ENCODE assay signal across 20 cellular contexts in the genomic region with DNA sequence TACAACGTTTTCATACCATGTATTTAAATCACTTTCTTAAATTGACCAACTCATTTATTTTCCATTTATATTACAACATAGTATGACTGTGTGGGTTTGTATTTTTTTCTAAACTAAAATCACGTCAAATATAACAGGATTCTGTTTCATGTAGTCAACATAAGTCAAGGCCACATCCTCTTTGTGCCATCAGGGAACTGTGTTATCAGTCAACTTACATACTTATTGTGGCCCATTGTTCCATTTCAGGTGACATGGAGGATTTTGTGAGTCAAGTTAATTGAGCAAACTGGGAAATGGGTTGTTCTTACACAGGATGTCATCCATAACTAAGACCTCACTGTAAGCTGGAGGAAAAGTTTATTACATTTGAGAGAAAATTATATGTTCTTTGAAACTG. TPM values are rescaled to one million over a fixed set of nuclear protein-coding genes. Genes with fewer than 3 reads are reported as not detected.
DNase-seq lines count a peak whose midpoint lies in the region; ATAC-seq, FAIRE-seq and TF ChIP-seq lines count a peak whose summit lies in the region.
"Had no signal": no experiment of that assay in that cellular context is flagged by ENCODE, and none has a peak within 500 bp of the region (broad histone marks: within the 10 kb centered on the region; RNA-seq: fewer than 3 reads in every experiment).

No MANE protein-coding gene starts in this region.

- H3K36me3 Mint-ChIP-seq in activated CD8-positive, alpha-beta T cell treated with anti-CD3 and anti-CD28 coated beads for 36 hours (ENCODE audit: low read depth), result peaks cover 17% of the 10 kb centered on the region
- peaks cover 22% of the 10 kb centered on the region for H3K36me3 Mint-ChIP-seq in activated CD8-positive, alpha-beta T cell treated with anti-CD3 and anti-CD28 coated beads, Interleukin-2, amount 10 ng/mL, durations not matched to agents 7 days and 5 days (ENCODE audit: low read depth)
- H3K36me3 Mint-ChIP-seq in activated T-helper 17 cell treated with anti-CD3 and anti-CD28 coated beads, Interleukin-2, amount 50 U/mL, for 72 hours (ENCODE audit: low read depth), result peaks cover 41% of the 10 kb centered on the region

- POLR2A ChIA-PET in activated CD8-positive, alpha-beta T cell treated with anti-CD3 and anti-CD28 coated beads for 36 hours (lab: Charles Lee), result no interaction called here
- POLR2A ChIA-PET in activated CD8-positive, alpha-beta T cell treated with anti-CD3 and anti-CD28 coated beads, Interleukin-2, amount 10 ng/mL, durations not matched to agents 7 days and 5 days (lab: Charles Lee), result no interaction called here

- H3K4me1 Mint-ChIP-seq in activated CD8-positive, alpha-beta T cell treated with anti-CD3 and anti-CD28 coated beads for 36 hours (ENCODE audit: low read depth), result peaks cover 23% of the 10 kb centered on the region
- peaks cover 3% of the 10 kb centered on the region for H3K4me1 Mint-ChIP-seq in activated CD8-positive, alpha-beta T cell treated with anti-CD3 and anti-CD28 coated beads, Interleukin-2, amount 10 ng/mL, durations not matched to agents 7 days and 5 days (ENCODE audit: low read depth)
- H3K4me1 Mint-ChIP-seq in activated T-helper 17 cell treated with anti-CD3 and anti-CD28 coated beads, Interleukin-2, amount 50 U/mL, for 72 hours, result peaks cover 5% of the 10 kb centered on the region

- no peak for DNase-seq in activated CD8-positive, alpha-beta T cell treated with anti-CD3 and anti-CD28 coated beads for 36 hours
- no peak for DNase-seq in activated CD8-positive, alpha-beta T cell treated with anti-CD3 and anti-CD28 coated beads, Interleukin-2, amount 10 ng/mL, durations not matched to agents 7 days and 5 days
- DNase-seq in GM18507 (ENCODE audit: extremely low spot score, insufficient read length, low read depth), result no peak
- DNase-seq in stimulated activated naive CD8-positive, alpha-beta T cell treated with anti-CD3 and anti-CD28 coated beads, Interleukin-15, Interleukin-2, amounts not matched to agents 100 U/mL and 50 U/mL, for 24 hours, result no peak
- DNase-seq in NK-92 treated with Interleukin-12 subunit alpha and Interleukin-12 subunit beta, amount 100 ng/mL, for 24 hours (lab: John Stamatoyannopoulos, UW), result no peak
- DNase-seq: CD4-positive, alpha-beta memory T cell; DMS53; IMR-90; Karpas-422; NCI-H1417 treated with DMSO at 0.1 percent for 48 hours; NCI-H187 treated with DMSO at 0.1 percent for 48 hours; NCI-H2227 treated with DMSO at 0.1 percent for 48 hours; NCI-H526; Peyer's patch had no signal

- intact Hi-C loops in activated CD8-positive, alpha-beta T cell treated with anti-CD3 and anti-CD28 coated beads for 36 hours (cut with micrococcal nuclease), result no loop called here

- CTCF ChIA-PET in activated CD8-positive, alpha-beta T cell treated with anti-CD3 and anti-CD28 coated beads for 36 hours (lab: Charles Lee), result no interaction called here
- CTCF ChIA-PET in activated CD8-positive, alpha-beta T cell treated with anti-CD3 and anti-CD28 coated beads, Interleukin-2, amount 10 ng/mL, durations not matched to agents 7 days and 5 days (lab: Charles Lee), result no interaction called here

- no peak for TF ChIP-seq CTCF in activated CD8-positive, alpha-beta T cell treated with anti-CD3 and anti-CD28 coated beads for 36 hours (IDR thresholded peaks at IDR 0.05)

- no peak overlapping the region for H3K4me3 Mint-ChIP-seq in activated CD8-positive, alpha-beta T cell treated with anti-CD3 and anti-CD28 coated beads for 36 hours
- H3K4me3 Mint-ChIP-seq in activated CD8-positive, alpha-beta T cell treated with anti-CD3 and anti-CD28 coated beads, Interleukin-2, amount 10 ng/mL, durations not matched to agents 7 days and 5 days, result no peak overlapping the region
- no peak overlapping the region for H3K4me3 Mint-ChIP-seq in activated T-helper 17 cell treated with anti-CD3 and anti-CD28 coated beads, Interleukin-2, amount 50 U/mL, for 72 hours
- H3K4me3 Mint-ChIP-seq: CD4-positive, alpha-beta memory T cell had no signal

- H3K27me3 Mint-ChIP-seq in activated CD8-positive, alpha-beta T cell treated with anti-CD3 and anti-CD28 coated beads for 36 hours, result no peaks in the 10 kb centered on the region
- H3K27me3 Mint-ChIP-seq in activated CD8-positive, alpha-beta T cell treated with anti-CD3 and anti-CD28 coated beads, Interleukin-2, amount 10 ng/mL, durations not matched to agents 7 days and 5 days (ENCODE audit: low read depth), result no peaks in the 10 kb centered on the region
- no peaks in the 10 kb centered on the region for H3K27me3 Mint-ChIP-seq in activated T-helper 17 cell treated with anti-CD3 and anti-CD28 coated beads, Interleukin-2, amount 50 U/mL, for 72 hours
- H3K27me3 Mint-ChIP-seq: CD4-positive, alpha-beta memory T cell had no signal

- no peak overlapping the region for H3K27ac Mint-ChIP-seq in activated CD8-positive, alpha-beta T cell treated with anti-CD3 and anti-CD28 coated beads for 36 hours
- no peak overlapping the region for H3K27ac Mint-ChIP-seq in activated CD8-positive, alpha-beta T cell treated with anti-CD3 and anti-CD28 coated beads, Interleukin-2, amount 10 ng/mL, durations not matched to agents 7 days and 5 days
- H3K27ac Mint-ChIP-seq in activated T-helper 17 cell treated with anti-CD3 and anti-CD28 coated beads, Interleukin-2, amount 50 U/mL, for 72 hours, result no peak overlapping the region
- H3K27ac Mint-ChIP-seq: CD4-positive, alpha-beta memory T cell had no signal

- peak; percentile 53 for FAIRE-seq in GM18507 (lab: Jason Lieb, UNC)
- FAIRE-seq: A204.1, HTR-8/SVneo had no signal

- H3K9me3 Mint-ChIP-seq in activated CD8-positive, alpha-beta T cell treated with anti-CD3 and anti-CD28 coated beads for 36 hours, result no peaks in the 10 kb centered on the region
- H3K9me3 Mint-ChIP-seq in activated CD8-positive, alpha-beta T cell treated with anti-CD3 and anti-CD28 coated beads, Interleukin-2, amount 10 ng/mL, durations not matched to agents 7 days and 5 days (ENCODE audit: insufficient read depth), result no peaks in the 10 kb centered on the region
- H3K9me3 Mint-ChIP-seq in activated T-helper 17 cell treated with anti-CD3 and anti-CD28 coated beads, Interleukin-2, amount 50 U/mL, for 72 hours, result no peaks in the 10 kb centered on the region
- H3K9me3 Mint-ChIP-seq: CD4-positive, alpha-beta memory T cell had no signal

- ATAC-seq in activated CD8-positive, alpha-beta T cell treated with anti-CD3 and anti-CD28 coated beads for 36 hours, result peak; percentile 58
- ATAC-seq in activated CD8-positive, alpha-beta T cell treated with anti-CD3 and anti-CD28 coated beads, Interleukin-2, amount 10 ng/mL, durations not matched to agents 7 days and 5 days, result no peak
- peak; percentile 48 for ATAC-seq in activated T-helper 17 cell treated with anti-CD3 and anti-CD28 coated beads, Interleukin-2, amount 50 U/mL, for 72 hours (replicated peaks)
- ATAC-seq in stimulated activated naive CD8-positive, alpha-beta T cell treated with anti-CD3 and anti-CD28 coated beads, Interleukin-15, Interleukin-2, amounts not matched to agents 100 U/mL and 50 U/mL, for 24 hours, result peak; percentile 40
- ATAC-seq in GM18868 (IDR thresholded peaks at IDR 0.05; ENCODE audit: unreplicated experiment) (no peak), HG02588 (IDR thresholded peaks at IDR 0.05; ENCODE audit: unreplicated experiment) (no peak)
- ATAC-seq: Right ventricle myocardium inferior had no signal

RNA-seq across cellular contexts. Expression of a gene that starts 35.9 kb away (rescaled TPM):
- total RNA-seq in activated CD8-positive, alpha-beta T cell treated with anti-CD3 and anti-CD28 coated beads for 36 hours, result 10 to 100 TPM; 75.4 to 79.9 TPM
- 10 to 100 TPM; 56.0 to 60.2 TPM for total RNA-seq in activated CD8-positive, alpha-beta T cell treated with anti-CD3 and anti-CD28 coated beads, Interleukin-2, amount 10 ng/mL, durations not matched to agents 7 days and 5 days
- 10 to 100 TPM; 43.1 to 43.4 TPM for total RNA-seq in activated T-helper 17 cell treated with anti-CD3 and anti-CD28 coated beads, Interleukin-2, amount 50 U/mL, for 72 hours

Comparison
In these comparisons a context has a peak if more than half of its experiments do, and no peak if none do; other contexts are left out.
1. ATAC-seq: peak in activated CD8-positive, alpha-beta T cell treated with anti-CD3 and anti-CD28 coated beads for 36 hours (single experiment), activated T-helper 17 cell treated with anti-CD3 and anti-CD28 coated beads, Interleukin-2, amount 50 U/mL, for 72 hours (single experiment) and stimulated activated naive CD8-positive, alpha-beta T cell treated with anti-CD3 and anti-CD28 coated beads, Interleukin-15, Interleukin-2, amounts not matched to agents 100 U/mL and 50 U/mL, for 24 hours (single experiment); none in activated CD8-positive, alpha-beta T cell treated with anti-CD3 and anti-CD28 coated beads, Interleukin-2, amount 10 ng/mL, durations not matched to agents 7 days and 5 days (single experiment), GM18868 (single experiment) and HG02588 (single experiment).